Comparison of ENCODE assay signal across 23 cellular contexts in the genomic region with DNA sequence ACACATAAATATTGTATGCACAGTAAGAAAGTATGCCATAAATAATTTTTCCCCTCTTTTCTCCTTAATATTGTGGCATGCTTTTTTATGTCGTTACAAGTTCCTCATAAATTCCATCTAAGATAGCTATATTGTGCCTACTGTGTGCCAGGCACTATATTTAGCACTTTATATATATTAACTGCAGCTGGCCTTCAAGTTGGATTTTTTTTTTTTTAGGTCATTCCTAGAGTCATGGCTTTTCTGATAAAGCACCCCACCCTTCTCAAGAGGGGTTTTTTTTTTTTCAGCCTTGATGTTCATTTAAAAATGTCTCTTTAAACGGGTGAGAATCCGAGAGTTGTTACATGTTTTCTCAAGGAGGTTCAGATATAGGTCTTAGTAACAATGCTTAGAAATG. TPM values are rescaled to one million over a fixed set of nuclear protein-coding genes. Genes with fewer than 3 reads are reported as not detected.
A peak's percentile ranks its signal among the peaks of the same experiment; 100 is the strongest.
DNase-seq lines count a peak whose midpoint lies in the region; ATAC-seq, FAIRE-seq and TF ChIP-seq lines count a peak whose summit lies in the region.
"Had no signal": no experiment of that assay in that cellular context is flagged by ENCODE, and none has a peak within 500 bp of the region (broad histone marks: within the 10 kb centered on the region; RNA-seq: fewer than 3 reads in every experiment).

No MANE protein-coding gene starts in this region.

- in situ Hi-C loops in K562 (cut with MboI) = loop anchor here (5.0 kb wide), 1 partner anchor 99 kb away; no protein-coding TSS in a partner anchor

- no peaks in the 10 kb centered on the region for H3K9me2 ChIP-seq in SK-N-SH

- H3K9me1 ChIP-seq in K562 (ENCODE audit: control insufficient read depth, insufficient read depth, low read length) = peaks cover 5% of the 10 kb centered on the region

- no peak overlapping the region for H2AFZ ChIP-seq in SK-N-SH (ENCODE audit: low read depth)
- no peak overlapping the region for H2AFZ ChIP-seq in K562 (ENCODE audit: low read depth, low read length)
- H2AFZ ChIP-seq: GM23248 had no signal

- FAIRE-seq in K562 (lab: Jason Lieb, UNC) = no peak
- FAIRE-seq: A549, G401.6, GM12891, GM18507, HTR-8/SVneo had no signal

- H3K9ac ChIP-seq in SK-N-SH = no peak overlapping the region
- H3K9ac ChIP-seq in K562 (ENCODE audit: insufficient read depth in 1 of 2, low read depth in 2 of 2, low read length in 2 of 2) = peak overlapping the region in 1 of 2 experiments; percentile 9; a peak in 1 of 4 replicates
- H3K9ac ChIP-seq: BLaER1 treated with 17β-estradiol and CSF1 and Interleukin-3, amounts not matched to agents 10 nM and 100 nM; GM23248 had no signal

- CTCF ChIA-PET in SK-N-SH (lab: Yijun Ruan, JAX) (interaction anchor here (1.5 to 2.7 kb wide), 2 partner anchors 14 to 101 kb away, joined by 3 to 14 read pairs; no protein-coding TSS in a partner anchor), K562 (lab: Yijun Ruan, JAX; ENCODE audit: low intra/inter-chr PET ratio) (interaction anchor here (0.7 kb wide), 1 partner anchor 293 kb away, joined by 4 read pairs; no protein-coding TSS in a partner anchor)

- TF ChIP-seq RAD21 in SK-N-SH (IDR thresholded peaks at IDR 0.05; ENCODE audit: low read length) (no peak), K562 (CRISPR knock-in tag; conservative IDR thresholded peaks at IDR 0.05 in 1 of 2, IDR thresholded peaks at IDR 0.05 in 1 of 2) (no peak)

- peaks cover 21% of the 10 kb centered on the region for H3F3A ChIP-seq in SK-N-SH (replicated peaks; ENCODE audit: insufficient read depth)

- 90% methylated on average over 3 of the region's 3 CpGs for WGBS in SK-N-SH (ENCODE audit: low lambda C conversion rate)
- 27% methylated on average over 3 of the region's 3 CpGs for WGBS in K562 (ENCODE audit: insufficient coverage, low coverage, missing lambda C conversion rate)

- BruUV-seq in K562 (replicated peaks; lab: Mats Ljungman, UMichigan) = no TSS peak

- H3K27me3 ChIP-seq in SK-N-SH (ENCODE audit: insufficient read depth) = no peaks in the 10 kb centered on the region
- H3K27me3 ChIP-seq in K562 (ENCODE audit: control insufficient read depth in 2 of 2, insufficient read depth in 2 of 2, low read length in 2 of 2) = no peaks in the 10 kb centered on the region
- H3K27me3 ChIP-seq: BLaER1 treated with 17β-estradiol and CSF1 and Interleukin-3, amounts not matched to agents 10 nM and 100 nM had no signal

- POLR2A ChIA-PET in SK-N-SH (lab: Yijun Ruan, JAX) (no interaction called here), K562 (lab: Yijun Ruan, JAX) (interaction anchor here (0.5 to 2.4 kb wide), 5 partner anchors 9 to 272 kb away, joined by 3 to 14 read pairs (median 4); no protein-coding TSS in a partner anchor)
- POLR2A ChIA-PET in activated naive CD8-positive, alpha-beta T cell treated with anti-CD3 and anti-CD28 coated beads, Interleukin-2, amount 10 ng/mL, durations not matched to agents 7 days and 5 days (lab: Charles Lee) = interaction anchor here (1.0 kb wide), 1 partner anchor 90 kb away, joined by 3 read pairs; no protein-coding TSS in a partner anchor

- TF ChIP-seq POLR2A in K562 (conservative IDR thresholded peaks at IDR 0.05) (no peak), GM18505 (IDR thresholded peaks at IDR 0.05; ENCODE audit: borderline replicate concordance, extremely low read depth, insufficient read depth, insufficient read length) (no peak)

- peak overlapping the region in 1 of 2 experiments; percentile 73; a peak in 1 of 4 replicates for H3K27ac ChIP-seq in SK-N-SH (ENCODE audit: low read depth in 2 of 2, low read length in 1 of 2)
- H3K27ac ChIP-seq in K562 (ENCODE audit: extremely low read depth, low read depth, low read length) = no peak overlapping the region
- H3K27ac ChIP-seq: 22Rv1; A549; BLaER1 treated with 17β-estradiol and CSF1 and Interleukin-3, amounts not matched to agents 10 nM and 100 nM; GM23248 had no signal

- no peaks in the 10 kb centered on the region for H4K20me1 ChIP-seq in SK-N-SH (ENCODE audit: insufficient read depth)
- no peaks in the 10 kb centered on the region for H4K20me1 ChIP-seq in K562 (replicated peaks; ENCODE audit: control insufficient read depth, insufficient read depth, low read length)

- H3K9me3 ChIP-seq in SK-N-SH = no peaks in the 10 kb centered on the region
- H3K9me3 ChIP-seq in K562 (replicated peaks; ENCODE audit: control insufficient read depth, insufficient read depth, low read depth, low read length) = no peaks in the 10 kb centered on the region
- H3K9me3 ChIP-seq: A549; BLaER1 treated with 17β-estradiol and CSF1 and Interleukin-3, amounts not matched to agents 10 nM and 100 nM; HAP-1 had no signal

- intact Hi-C loops in K562 (cut with micrococcal nuclease) = no loop called here

- peaks cover 0 to 24% of the 10 kb centered on the region in 2 experiments; a peak in 3 of 4 replicates for H3K4me1 ChIP-seq in SK-N-SH (ENCODE audit: control insufficient read depth in 1 of 2, insufficient read depth in 2 of 2, low read depth in 1 of 2, low read length in 1 of 2)
- H3K4me1 ChIP-seq in K562 (replicated peaks in 1 of 2; ENCODE audit: control insufficient read depth in 2 of 2, insufficient read depth in 2 of 2, low read length in 2 of 2) = peaks cover 21 to 44% of the 10 kb centered on the region in 2 experiments
- H3K4me1 ChIP-seq: A549, HAP-1 had no signal

- H3K36me3 ChIP-seq in SK-N-SH (replicated peaks in 1 of 2; ENCODE audit: control insufficient read depth in 1 of 2, insufficient read depth in 2 of 2, low read length in 1 of 2) = peaks cover 15 to 24% of the 10 kb centered on the region in 2 experiments
- H3K36me3 ChIP-seq in K562 (ENCODE audit: control insufficient read depth, insufficient read depth, low read length) = peaks cover 63% of the 10 kb centered on the region

- no peaks in the 10 kb centered on the region for H3K9me3 Mint-ChIP-seq in activated naive CD8-positive, alpha-beta T cell treated with anti-CD3 and anti-CD28 coated beads, Interleukin-2, amount 10 ng/mL, durations not matched to agents 7 days and 5 days
- H3K9me3 Mint-ChIP-seq in activated naive CD8-positive, alpha-beta T cell treated with anti-CD3 and anti-CD28 coated beads for 36 hours = no peaks in the 10 kb centered on the region
- H3K9me3 Mint-ChIP-seq: CD8-positive, alpha-beta T cell; IgD-negative memory B cell had no signal

- H3K27ac Mint-ChIP-seq in activated naive CD8-positive, alpha-beta T cell treated with anti-CD3 and anti-CD28 coated beads, Interleukin-2, amount 10 ng/mL, durations not matched to agents 7 days and 5 days = peak overlapping the region; percentile 42
- no peak overlapping the region for H3K27ac Mint-ChIP-seq in activated naive CD8-positive, alpha-beta T cell treated with anti-CD3 and anti-CD28 coated beads for 36 hours
- H3K27ac Mint-ChIP-seq: B cell; CD8-positive, alpha-beta T cell; IgD-negative memory B cell had no signal

- H3K4me2 ChIP-seq in SK-N-SH = peak overlapping the region; percentile 49; the same call in 1 of the 2 replicates
- no peak overlapping the region for H3K4me2 ChIP-seq in K562 (ENCODE audit: insufficient read depth, low read length)
- H3K4me2 ChIP-seq: A549; BLaER1 treated with 17β-estradiol and CSF1 and Interleukin-3, amounts not matched to agents 10 nM and 100 nM had no signal

- peaks cover 20% of the 10 kb centered on the region for H3K4me1 Mint-ChIP-seq in activated naive CD8-positive, alpha-beta T cell treated with anti-CD3 and anti-CD28 coated beads, Interleukin-2, amount 10 ng/mL, durations not matched to agents 7 days and 5 days
- peaks cover 5% of the 10 kb centered on the region for H3K4me1 Mint-ChIP-seq in activated naive CD8-positive, alpha-beta T cell treated with anti-CD3 and anti-CD28 coated beads for 36 hours

- DNase-seq in SK-N-SH = no peak
- DNase-seq in activated naive CD8-positive, alpha-beta T cell treated with anti-CD3 and anti-CD28 coated beads, Interleukin-2, amount 10 ng/mL, durations not matched to agents 7 days and 5 days = no peak
- no peak for DNase-seq in activated naive CD8-positive, alpha-beta T cell treated with anti-CD3 and anti-CD28 coated beads for 36 hours
- no peak for DNase-seq in K562 (ENCODE audit: extremely low read depth in 1 of 4, low spot score in 3 of 4)
- DNase-seq in AG08396 (ENCODE audit: low spot score) = no peak
- DNase-seq: Calu3; CD8-positive, alpha-beta T cell; DMS 273 treated with DMSO at 0.1 percent for 48 hours; DMS53; GM23248 had no signal

- H3K36me3 Mint-ChIP-seq in activated naive CD8-positive, alpha-beta T cell treated with anti-CD3 and anti-CD28 coated beads, Interleukin-2, amount 10 ng/mL, durations not matched to agents 7 days and 5 days = peaks cover 18% of the 10 kb centered on the region
- H3K36me3 Mint-ChIP-seq in activated naive CD8-positive, alpha-beta T cell treated with anti-CD3 and anti-CD28 coated beads for 36 hours = peaks cover 2% of the 10 kb centered on the region

- no peak overlapping the region for H3K4me3 Mint-ChIP-seq in activated naive CD8-positive, alpha-beta T cell treated with anti-CD3 and anti-CD28 coated beads, Interleukin-2, amount 10 ng/mL, durations not matched to agents 7 days and 5 days
- H3K4me3 Mint-ChIP-seq in activated naive CD8-positive, alpha-beta T cell treated with anti-CD3 and anti-CD28 coated beads for 36 hours = no peak overlapping the region
- H3K4me3 Mint-ChIP-seq: B cell; CD8-positive, alpha-beta T cell; IgD-negative memory B cell had no signal

- no peak for TF ChIP-seq EP300 in SK-N-SH (IDR thresholded peaks at IDR 0.05; ENCODE audit: borderline replicate concordance in 1 of 2, low read depth in 1 of 2, low read length in 1 of 2)
- no peak for TF ChIP-seq EP300 in K562 (IDR thresholded peaks at IDR 0.05; ENCODE audit: low read length)

- TF ChIP-seq CTCF in SK-N-SH (IDR thresholded peaks at IDR 0.05) = no peak
- no peak for TF ChIP-seq CTCF in K562 (IDR thresholded peaks at IDR 0.05 in 2 of 3, conservative IDR thresholded peaks at IDR 0.05 in 1 of 3; ENCODE audit: insufficient read depth in 2 of 3, low read depth in 1 of 3, low read length in 3 of 3)

- no peak for ATAC-seq in SK-N-SH treated with all-trans-retinoic acid at 6 μM for 48 hours
- no peak for ATAC-seq in activated naive CD8-positive, alpha-beta T cell treated with anti-CD3 and anti-CD28 coated beads, Interleukin-2, amount 10 ng/mL, durations not matched to agents 7 days and 5 days (ENCODE audit: low read depth)
- ATAC-seq in K562 = no peak
- no peak for ATAC-seq in HG03457 (IDR thresholded peaks at IDR 0.05; ENCODE audit: unreplicated experiment)
- ATAC-seq in GM18505 (IDR thresholded peaks at IDR 0.05; ENCODE audit: unreplicated experiment) = no peak
- ATAC-seq: A549; CD8-positive, alpha-beta T cell had no signal

- H3K79me2 ChIP-seq in SK-N-SH (ENCODE audit: insufficient read depth) (no peaks in the 10 kb centered on the region), K562 (ENCODE audit: control insufficient read depth, insufficient read depth, low read length) (no peaks in the 10 kb centered on the region)

- H3K4me3 ChIP-seq in SK-N-SH (ENCODE audit: low read depth in 2 of 2, low read length in 1 of 2) (no peak overlapping the region), K562 (no peak overlapping the region)
- H3K4me3 ChIP-seq: A549; BLaER1 treated with 17β-estradiol and CSF1 and Interleukin-3, amounts not matched to agents 10 nM and 100 nM; GM23248; HAP-1 had no signal

- no peaks in the 10 kb centered on the region for H3K27me3 Mint-ChIP-seq in activated naive CD8-positive, alpha-beta T cell treated with anti-CD3 and anti-CD28 coated beads, Interleukin-2, amount 10 ng/mL, durations not matched to agents 7 days and 5 days
- H3K27me3 Mint-ChIP-seq in activated naive CD8-positive, alpha-beta T cell treated with anti-CD3 and anti-CD28 coated beads for 36 hours = no peaks in the 10 kb centered on the region
- H3K27me3 Mint-ChIP-seq: B cell, IgD-negative memory B cell had no signal

RNA-seq across cellular contexts. Expression of gene RNF8, which starts 42.8 kb away (rescaled TPM):
- polyA plus RNA-seq in SK-N-SH (2012; rRNA removed) (19.8 and 21.7 TPM in 2 replicates), K562 (2011; rRNA removed) (28.5 and 35.1 TPM in 2 replicates), K562 (2014; fragmentation: Illumina TruSeq; extraction: Trizol) (42.1 and 47.0 TPM in 2 replicates), K562 (2014; fragmentation: Nextera tagmentation; extraction: Ambion mirVana) (10 to 100 TPM; 10.6 to 13.0 TPM), K562 (2014; rRNA removed) (36.6 and 40.6 TPM in 2 replicates)
- 21.5 and 28.1 TPM in 2 replicates for polyA plus RNA-seq in SK-N-SH (2012; cell fraction: cytosol; rRNA removed)
- 19.5 and 22.9 TPM in 2 replicates for polyA plus RNA-seq in SK-N-SH (2012; cell fraction: nucleus; rRNA removed)
- 10 to 100 TPM; 22.0 to 24.8 TPM for total RNA-seq in activated naive CD8-positive, alpha-beta T cell treated with anti-CD3 and anti-CD28 coated beads, Interleukin-2, amount 10 ng/mL, durations not matched to agents 7 days and 5 days
- total RNA-seq in activated naive CD8-positive, alpha-beta T cell treated with anti-CD3 and anti-CD28 coated beads for 36 hours = 10 to 100 TPM; 27.8 to 29.2 TPM
- total RNA-seq in K562 (2011; cell fraction: chromatin; rRNA removed; ENCODE audit: low replicate concordance) = 19.2 and 43.1 TPM in 2 replicates
- total RNA-seq in K562 (2011; cell fraction: nucleolus; rRNA removed) = 12.0 and 14.1 TPM in 2 replicates
- 25.6 and 32.9 TPM in 2 replicates for total RNA-seq in K562 (2011; cell fraction: nucleoplasm; rRNA removed)
- total RNA-seq in K562 (2014; rRNA removed) (37.3 and 37.5 TPM in 2 replicates), K562 (2014; rRNA removed; fragmentation: Illumina TruSeq; extraction: Trizol) (42.8 and 50.8 TPM in 2 replicates), K562 (2015; rRNA removed; fragmentation: Illumina TruSeq; extraction: Trizol) (38.6 and 45.5 TPM in 2 replicates), K562 (2021) (28.5 and 30.0 TPM in 2 replicates)
- polyA plus RNA-seq in K562 (2011; cell fraction: cytosol; rRNA removed) = 10.9 and 16.7 TPM in 2 replicates
- polyA plus RNA-seq in K562 (2011; cell fraction: nucleus; rRNA removed) = 18.9 and 21.9 TPM in 2 replicates
- polyA plus RNA-seq in K562 (2012) = 19.3 and 25.3 TPM in 2 replicates
- 24.9 and 30.1 TPM in 2 replicates for polyA minus RNA-seq in K562 (2011; rRNA and poly(A)+ RNA removed)
- 9.1 and 14.6 TPM in 2 replicates for polyA minus RNA-seq in K562 (2011; cell fraction: cytosol; rRNA and poly(A)+ RNA removed)
- polyA minus RNA-seq in K562 (2011; cell fraction: nucleus; rRNA and poly(A)+ RNA removed) = 14.9 and 28.0 TPM in 2 replicates

RNA-seq across cellular contexts. Expression of gene TMEM217, which starts 53.0 kb away (rescaled TPM):
- polyA plus RNA-seq in SK-N-SH (2012; rRNA removed) = 1.5 and 2.0 TPM in 2 replicates
- polyA plus RNA-seq in SK-N-SH (2012; cell fraction: cytosol; rRNA removed) = 1.6 and 1.7 TPM in 2 replicates
- polyA plus RNA-seq in SK-N-SH (2012; cell fraction: nucleus; rRNA removed) = 1.3 and 3.0 TPM in 2 replicates
- total RNA-seq in activated naive CD8-positive, alpha-beta T cell treated with anti-CD3 and anti-CD28 coated beads, Interleukin-2, amount 10 ng/mL, durations not matched to agents 7 days and 5 days = 1 to 10 TPM; 1.4 to 2.0 TPM
- total RNA-seq in activated naive CD8-positive, alpha-beta T cell treated with anti-CD3 and anti-CD28 coated beads for 36 hours = 1 to 10 TPM; 3.5 to 4.9 TPM
- 9.2 and 9.3 TPM in 2 replicates for total RNA-seq in K562 (2011; cell fraction: chromatin; rRNA removed; ENCODE audit: low replicate concordance)
- total RNA-seq in K562 (2011; cell fraction: nucleolus; rRNA removed) = 6.8 and 8.0 TPM in 2 replicates
- 6.2 and 9.8 TPM in 2 replicates for total RNA-seq in K562 (2011; cell fraction: nucleoplasm; rRNA removed)
- 1.3 and 1.5 TPM in 2 replicates for total RNA-seq in K562 (2014; rRNA removed)
- 1.6 and 2.4 TPM in 2 replicates for total RNA-seq in K562 (2014; rRNA removed; fragmentation: Illumina TruSeq; extraction: Trizol)
- 3.3 and 4.0 TPM in 2 replicates for total RNA-seq in K562 (2015; rRNA removed; fragmentation: Illumina TruSeq; extraction: Trizol)
- 1.9 and 2.0 TPM in 2 replicates for total RNA-seq in K562 (2021)
- 5.0 and 8.0 TPM in 2 replicates for polyA plus RNA-seq in K562 (2011; rRNA removed)
- polyA plus RNA-seq in K562 (2011; cell fraction: cytosol; rRNA removed) = 3.3 and 5.8 TPM in 2 replicates
- 3.6 and 5.0 TPM in 2 replicates for polyA plus RNA-seq in K562 (2011; cell fraction: nucleus; rRNA removed)
- polyA plus RNA-seq in K562 (2012) = 3.2 and 3.5 TPM in 2 replicates
- polyA plus RNA-seq in K562 (2014; fragmentation: Illumina TruSeq; extraction: Trizol) = 1.9 and 2.3 TPM in 2 replicates
- polyA plus RNA-seq in K562 (2014; fragmentation: Nextera tagmentation; extraction: Ambion mirVana) = 1 to 10 TPM; 1.8 to 1.9 TPM
- polyA plus RNA-seq in K562 (2014; rRNA removed) = 2.8 and 3.5 TPM in 2 replicates
- polyA minus RNA-seq in K562 (2011; rRNA and poly(A)+ RNA removed) = 3.4 and 4.8 TPM in 2 replicates
- polyA minus RNA-seq in K562 (2011; cell fraction: cytosol; rRNA and poly(A)+ RNA removed) = 1.5 and 3.3 TPM in 2 replicates
- 2.0 and 2.4 TPM in 2 replicates for polyA minus RNA-seq in K562 (2011; cell fraction: nucleus; rRNA and poly(A)+ RNA removed)
- polyA plus RNA-seq: IgD-negative memory B cell had no signal

RNA-seq across cellular contexts. Expression of gene TBC1D22B, which starts 53.4 kb away (rescaled TPM):
- polyA plus RNA-seq in SK-N-SH (2012; rRNA removed) (5.3 and 5.5 TPM in 2 replicates), K562 (2011; rRNA removed) (14.0 and 15.3 TPM in 2 replicates), K562 (2014; fragmentation: Illumina TruSeq; extraction: Trizol) (21.7 and 24.2 TPM in 2 replicates), K562 (2014; fragmentation: Nextera tagmentation; extraction: Ambion mirVana) (1 to 10 TPM; 4.8 to 6.4 TPM), K562 (2014; rRNA removed) (14.0 and 14.5 TPM in 2 replicates)
- polyA plus RNA-seq in SK-N-SH (2012; cell fraction: cytosol; rRNA removed) = 5.4 and 6.0 TPM in 2 replicates
- polyA plus RNA-seq in SK-N-SH (2012; cell fraction: nucleus; rRNA removed) = 8.9 and 9.1 TPM in 2 replicates
- 10 to 100 TPM; 13.8 to 14.7 TPM for total RNA-seq in activated naive CD8-positive, alpha-beta T cell treated with anti-CD3 and anti-CD28 coated beads, Interleukin-2, amount 10 ng/mL, durations not matched to agents 7 days and 5 days
- total RNA-seq in activated naive CD8-positive, alpha-beta T cell treated with anti-CD3 and anti-CD28 coated beads for 36 hours = 10 to 100 TPM; 13.0 to 13.9 TPM
- total RNA-seq in K562 (2011; cell fraction: chromatin; rRNA removed; ENCODE audit: low replicate concordance) = 32.9 and 35.9 TPM in 2 replicates
- total RNA-seq in K562 (2011; cell fraction: nucleolus; rRNA removed) = 16.1 and 18.0 TPM in 2 replicates
- 22.4 and 25.4 TPM in 2 replicates for total RNA-seq in K562 (2011; cell fraction: nucleoplasm; rRNA removed)
- total RNA-seq in K562 (2014; rRNA removed) (10.9 and 13.0 TPM in 2 replicates), K562 (2014; rRNA removed; fragmentation: Illumina TruSeq; extraction: Trizol) (13.5 and 13.9 TPM in 2 replicates), K562 (2015; rRNA removed; fragmentation: Illumina TruSeq; extraction: Trizol) (12.3 and 13.1 TPM in 2 replicates), K562 (2021) (16.1 and 17.2 TPM in 2 replicates)
- 11.5 and 14.7 TPM in 2 replicates for polyA plus RNA-seq in K562 (2011; cell fraction: cytosol; rRNA removed)
- 22.4 and 24.0 TPM in 2 replicates for polyA plus RNA-seq in K562 (2011; cell fraction: nucleus; rRNA removed)
- 12.9 and 19.1 TPM in 2 replicates for polyA plus RNA-seq in K562 (2012)
- polyA minus RNA-seq in K562 (2011; rRNA and poly(A)+ RNA removed) = 10.0 and 11.0 TPM in 2 replicates
- polyA minus RNA-seq in K562 (2011; cell fraction: cytosol; rRNA and poly(A)+ RNA removed) = 6.8 and 8.6 TPM in 2 replicates
- polyA minus RNA-seq in K562 (2011; cell fraction: nucleus; rRNA and poly(A)+ RNA removed) = 11.8 and 14.1 TPM in 2 replicates
